In genomic region chr2:26238301-26238958, GRCh38 we compare ENCODE assay signal across 20 cellular contexts. TPM values are rescaled to one million over a fixed set of nuclear protein-coding genes. Genes with fewer than 3 reads are reported as not detected.
A peak's percentile ranks its signal among the peaks of the same experiment; 100 is the strongest.
DNase-seq lines count a peak whose midpoint lies in the region; ATAC-seq and TF ChIP-seq lines count a peak whose summit lies in the region.
"Had no signal": no experiment of that assay in that cellular context is flagged by ENCODE, and none has a peak within 500 bp of the region (broad histone marks: within the 10 kb centered on the region; RNA-seq: fewer than 3 reads in every experiment).

No MANE protein-coding gene starts in this region.

- H3K4me2 ChIP-seq in PC-3 (ENCODE audit: low read length): no peak overlapping the region

- H3K9me2 ChIP-seq in PC-3 (replicated peaks; ENCODE audit: low read length): no peaks in the 10 kb centered on the region

- no peak overlapping the region for H3K4me3 ChIP-seq in PC-3 (ENCODE audit: low read length)
- no peak overlapping the region for H3K4me3 ChIP-seq in fibroblast of pulmonary artery (replicated peaks; ENCODE audit: low read depth, low read length)
- H3K4me3 ChIP-seq: SJCRH30, tibial nerve had no signal

- H3K9me3 Mint-ChIP-seq in activated naive CD4-positive, alpha-beta T cell treated with anti-CD3 and anti-CD28 coated beads, Interleukin-2, amount 10 ng/mL, durations not matched to agents 7 days and 5 days: no peaks in the 10 kb centered on the region
- H3K9me3 Mint-ChIP-seq: immature natural killer cell; stimulated activated memory B cell treated with anti-CD40 and anti-IgM and Interleukin-4, amounts not matched to agents 10 μg/mL and 1 μg/mL and 100 μg/mL, for 72 hours; T-helper 2 cell treated with Interferon-gamma antibody and Interleukin-4, amounts not matched to agents 5 μg/mL and 100 μg/mL, for 36 hours had no signal

- DNase-seq in HuH-7 (ENCODE audit: low spot score): peak; percentile 36
- DNase-seq in PC-3: peak; percentile 4
- peak; percentile 46 for DNase-seq in fibroblast of pulmonary artery (ENCODE audit: low read depth)
- peak; percentile 70 for DNase-seq in renal cortical epithelial cell (ENCODE audit: low read depth)
- no peak for DNase-seq in DMS114 treated with DMSO at 0.1 percent for 48 hours (lab: John Stamatoyannopoulos, UW; ENCODE audit: unreplicated experiment)
- DNase-seq in activated naive CD4-positive, alpha-beta T cell treated with anti-CD3 and anti-CD28 coated beads, Interleukin-2, amount 10 ng/mL, durations not matched to agents 7 days and 5 days: no peak
- DNase-seq: activated CD4-positive, alpha-beta T cell treated with anti-CD3 and anti-CD28 coated beads for 1 hour; activated gamma-delta T cell treated with Interleukin-2 at 50 U/mL for 16 hours; anterior cingulate cortex; DMS153; GOT3; immature natural killer cell; mesendoderm; NCI-H187; SJCRH30 had no signal

- no peak overlapping the region for H3K27ac ChIP-seq in PC-3 (ENCODE audit: low read length)
- H3K27ac ChIP-seq: C4-2B, SJCRH30 had no signal

- H3K27me3 Mint-ChIP-seq in activated naive CD4-positive, alpha-beta T cell treated with anti-CD3 and anti-CD28 coated beads, Interleukin-2, amount 10 ng/mL, durations not matched to agents 7 days and 5 days: no peaks in the 10 kb centered on the region
- H3K27me3 Mint-ChIP-seq: stimulated activated memory B cell treated with anti-CD40 and anti-IgM and Interleukin-4, amounts not matched to agents 10 μg/mL and 1 μg/mL and 100 μg/mL, for 72 hours had no signal

- H3K27me3 ChIP-seq in PC-3 (ENCODE audit: low read length): no peaks in the 10 kb centered on the region
- H3K27me3 ChIP-seq: SJCRH30, tibial nerve had no signal

- no peak overlapping the region for H3K9ac ChIP-seq in PC-3 (ENCODE audit: low read length)

- H3K9me3 ChIP-seq in PC-3 (ENCODE audit: low read length): no peaks in the 10 kb centered on the region
- H3K9me3 ChIP-seq: SJCRH30, tibial nerve had no signal

- intact Hi-C loops in PC-3 (cut with micrococcal nuclease): no loop called here

- H3F3A ChIP-seq in PC-3 (ENCODE audit: low read length, unreplicated experiment): no peaks in the 10 kb centered on the region

- TF ChIP-seq CTCF in PC-3 (conservative IDR thresholded peaks at IDR 0.05; ENCODE audit: low read depth, low read length) (no peak), fibroblast of pulmonary artery (IDR thresholded peaks at IDR 0.05; ENCODE audit: low read length, missing control alignments) (no peak)

- no TSS peak for BruUV-seq in PC-3 (replicated peaks; lab: Mats Ljungman, UMichigan)

- H3K36me3 ChIP-seq in PC-3 (ENCODE audit: low read depth, low read length): peaks cover 32% of the 10 kb centered on the region

- no peak overlapping the region for H3K4me3 Mint-ChIP-seq in activated naive CD4-positive, alpha-beta T cell treated with anti-CD3 and anti-CD28 coated beads, Interleukin-2, amount 10 ng/mL, durations not matched to agents 7 days and 5 days
- H3K4me3 Mint-ChIP-seq: immature natural killer cell; stimulated activated memory B cell treated with anti-CD40 and anti-IgM and Interleukin-4, amounts not matched to agents 10 μg/mL and 1 μg/mL and 100 μg/mL, for 72 hours; T-helper 2 cell treated with Interferon-gamma antibody and Interleukin-4, amounts not matched to agents 5 μg/mL and 100 μg/mL, for 36 hours had no signal

- peaks cover 49% of the 10 kb centered on the region for H3K79me2 ChIP-seq in PC-3 (ENCODE audit: low read length)

- peaks cover 25% of the 10 kb centered on the region for H3K4me1 Mint-ChIP-seq in activated naive CD4-positive, alpha-beta T cell treated with anti-CD3 and anti-CD28 coated beads, Interleukin-2, amount 10 ng/mL, durations not matched to agents 7 days and 5 days

- peaks cover 25% of the 10 kb centered on the region for H3K36me3 Mint-ChIP-seq in activated naive CD4-positive, alpha-beta T cell treated with anti-CD3 and anti-CD28 coated beads, Interleukin-2, amount 10 ng/mL, durations not matched to agents 7 days and 5 days

- POLR2A ChIA-PET in PC-3 (lab: Charles Lee; ENCODE audit: unreplicated experiment): no interaction called here

- H3K4me1 ChIP-seq in PC-3 (ENCODE audit: insufficient read depth, low read length): peaks cover 17% of the 10 kb centered on the region
- H3K4me1 ChIP-seq: SJCRH30 had no signal

- H2AFZ ChIP-seq in PC-3 (ENCODE audit: low read length): no peak overlapping the region

- no peak overlapping the region for H3K27ac Mint-ChIP-seq in activated naive CD4-positive, alpha-beta T cell treated with anti-CD3 and anti-CD28 coated beads, Interleukin-2, amount 10 ng/mL, durations not matched to agents 7 days and 5 days
- H3K27ac Mint-ChIP-seq: immature natural killer cell; T-helper 2 cell treated with Interferon-gamma antibody and Interleukin-4, amounts not matched to agents 5 μg/mL and 100 μg/mL, for 36 hours had no signal

- ATAC-seq in PC-3 (no peak), HG02588 (IDR thresholded peaks at IDR 0.05; ENCODE audit: unreplicated experiment) (no peak)
- ATAC-seq: stimulated activated memory B cell treated with anti-CD40 and anti-IgM and Interleukin-4, amounts not matched to agents 10 μg/mL and 1 μg/mL and 100 μg/mL, for 72 hours had no signal

- H4K20me1 ChIP-seq in PC-3 (ENCODE audit: low read length): peaks cover 14% of the 10 kb centered on the region; the same call in 1 of the 2 replicates

- CTCF ChIA-PET in PC-3 (lab: Charles Lee): no interaction called here
- CTCF ChIA-PET in activated naive CD4-positive, alpha-beta T cell treated with anti-CD3 and anti-CD28 coated beads, Interleukin-2, amount 10 ng/mL, durations not matched to agents 7 days and 5 days (lab: Charles Lee): no interaction called here

RNA-seq across cellular contexts. Expression of gene HADHA, which starts 6.0 kb away (rescaled TPM):
- total RNA-seq in PC-3 (2014; rRNA removed): 128 and 131 TPM in 2 replicates
- 150 and 169 TPM in 2 replicates for total RNA-seq in renal cortical epithelial cell

RNA-seq across cellular contexts. Expression of gene HADHB, which starts 6.3 kb away (rescaled TPM):
- 58.3 and 72.3 TPM in 2 replicates for total RNA-seq in PC-3 (2014; rRNA removed)
- total RNA-seq in renal cortical epithelial cell: 123 and 195 TPM in 2 replicates

Comparison
In these comparisons a context has a peak if more than half of its experiments do, and no peak if none do; other contexts are left out.
1. DNase-seq: peak in HuH-7 (single experiment), PC-3 (single experiment), fibroblast of pulmonary artery (single experiment) and renal cortical epithelial cell (single experiment); none in DMS114 treated with DMSO at 0.1 percent for 48 hours (single experiment) and activated naive CD4-positive, alpha-beta T cell treated with anti-CD3 and anti-CD28 coated beads, Interleukin-2, amount 10 ng/mL, durations not matched to agents 7 days and 5 days (single experiment).